Comparison of ENCODE assay signal across 9 cellular contexts in genomic region chr1:2587860-2588571, GRCh38. TPM values are rescaled to one million over a fixed set of nuclear protein-coding genes. Genes with fewer than 3 reads are reported as not detected.
DNase-seq lines count a peak whose midpoint lies in the region; ATAC-seq and TF ChIP-seq lines count a peak whose summit lies in the region.
"Had no signal": no experiment of that assay in that cellular context is flagged by ENCODE, and none has a peak within 500 bp of the region (broad histone marks: within the 10 kb centered on the region; RNA-seq: fewer than 3 reads in every experiment).

No MANE protein-coding gene starts in this region.

- WGBS in hepatocyte (ENCODE audit: low lambda C conversion rate, missing lambda C conversion rate) = 84% methylated on average over 15 of the region's 19 CpGs

- DNase-seq in H7 (no peak), hepatocyte (ENCODE audit: low spot score) (no peak), HuH-7.5 (ENCODE audit: low spot score) (no peak)
- no peak for DNase-seq in activated CD4-positive, alpha-beta memory T cell treated with anti-CD3 and anti-CD28 coated beads for 36 hours
- DNase-seq: T-helper 9 cell had no signal

- intact Hi-C loops in activated CD4-positive, alpha-beta memory T cell treated with anti-CD3 and anti-CD28 coated beads for 36 hours (cut with micrococcal nuclease) = loop anchor here (2.0 kb wide), 1 partner anchor 55 kb away; no protein-coding TSS in a partner anchor

- H3K4me1 Mint-ChIP-seq in activated CD4-positive, alpha-beta memory T cell treated with anti-CD3 and anti-CD28 coated beads for 36 hours (ENCODE audit: low read depth) = peaks cover 25% of the 10 kb centered on the region

- H3K4me3 Mint-ChIP-seq in activated CD4-positive, alpha-beta memory T cell treated with anti-CD3 and anti-CD28 coated beads for 36 hours = peak overlapping the region; percentile 83

- ATAC-seq in HG03108 (IDR thresholded peaks at IDR 0.05; ENCODE audit: unreplicated experiment) (no peak), HG02588 (IDR thresholded peaks at IDR 0.05; ENCODE audit: unreplicated experiment) (no peak)

- H3K4me2 ChIP-seq in hepatocyte (peak overlapping the region; percentile 98), skeletal muscle satellite cell (ENCODE audit: low read length) (peak overlapping the region; percentile 91)

- no peaks in the 10 kb centered on the region for H3K9me2 ChIP-seq in hepatocyte (replicated peaks; ENCODE audit: insufficient read depth)

- H3K27me3 Mint-ChIP-seq in activated CD4-positive, alpha-beta memory T cell treated with anti-CD3 and anti-CD28 coated beads for 36 hours = no peaks in the 10 kb centered on the region

- H3K36me3 Mint-ChIP-seq in activated CD4-positive, alpha-beta memory T cell treated with anti-CD3 and anti-CD28 coated beads for 36 hours = no peaks in the 10 kb centered on the region

- H3K36me3 ChIP-seq in H7 (replicated peaks; ENCODE audit: control insufficient read depth, insufficient read depth, low read length) (peaks cover 2% of the 10 kb centered on the region; the same call in 1 of the 2 replicates), hepatocyte (replicated peaks; ENCODE audit: insufficient read depth, low read depth) (no peaks in the 10 kb centered on the region), skeletal muscle satellite cell (ENCODE audit: insufficient read depth, low read length) (peaks cover 12% of the 10 kb centered on the region)

- peak overlapping the region; percentile 73 for H3K9ac ChIP-seq in skeletal muscle satellite cell (ENCODE audit: low read depth, low read length)

- H3K27ac ChIP-seq in hepatocyte = no peak overlapping the region

- no peaks in the 10 kb centered on the region for H3K9me3 Mint-ChIP-seq in activated CD4-positive, alpha-beta memory T cell treated with anti-CD3 and anti-CD28 coated beads for 36 hours

- H4K20me1 ChIP-seq in hepatocyte (ENCODE audit: insufficient read depth, poor library complexity, severe bottlenecking) = no peaks in the 10 kb centered on the region

- no peaks in the 10 kb centered on the region for H3K9me3 ChIP-seq in hepatocyte (ENCODE audit: low read depth)
- H3K9me3 ChIP-seq in skeletal muscle satellite cell (replicated peaks; ENCODE audit: low read length) = no peaks in the 10 kb centered on the region

- H3K27me3 ChIP-seq in H7 (ENCODE audit: control insufficient read depth, insufficient read depth, low read length) = no peaks in the 10 kb centered on the region; the same call in 1 of the 2 replicates
- H3K27me3 ChIP-seq in hepatocyte = no peaks in the 10 kb centered on the region
- no peaks in the 10 kb centered on the region for H3K27me3 ChIP-seq in skeletal muscle satellite cell (ENCODE audit: control insufficient read depth, insufficient read depth, low read length)

- H2AFZ ChIP-seq in hepatocyte = no peak overlapping the region

- CTCF ChIA-PET in activated CD4-positive, alpha-beta memory T cell treated with anti-CD3 and anti-CD28 coated beads for 36 hours (lab: Charles Lee) = interaction anchor here (1.3 to 1.6 kb wide), 2 partner anchors 173 to 174 kb away, joined by 3 read pairs; no protein-coding TSS in a partner anchor

- POLR2A ChIA-PET in activated CD4-positive, alpha-beta memory T cell treated with anti-CD3 and anti-CD28 coated beads for 36 hours (lab: Charles Lee) = interaction anchor here (1.0 to 5.1 kb wide), 4 partner anchors 10 to 57 kb away, joined by 3 to 65 read pairs (median 9); partner anchors contain the start of gene TNFRSF14

- no peak for TF ChIP-seq CTCF in hepatocyte (IDR thresholded peaks at IDR 0.05; ENCODE audit: poor library complexity)

- H3K27ac Mint-ChIP-seq in activated CD4-positive, alpha-beta memory T cell treated with anti-CD3 and anti-CD28 coated beads for 36 hours = no peak overlapping the region

- H3K4me3 ChIP-seq in H7 (ENCODE audit: insufficient read depth, low read depth, low read length) (peak overlapping the region; percentile 91; the same call in 1 of the 2 replicates), hepatocyte (no peak overlapping the region), skeletal muscle satellite cell (ENCODE audit: low read length) (peak overlapping the region; percentile 98)

- H3K79me2 ChIP-seq in hepatocyte = peaks cover 10% of the 10 kb centered on the region

- H3K4me1 ChIP-seq in hepatocyte (ENCODE audit: insufficient read depth) = peaks cover 24% of the 10 kb centered on the region
- peaks cover 12% of the 10 kb centered on the region for H3K4me1 ChIP-seq in skeletal muscle satellite cell (ENCODE audit: control insufficient read depth, insufficient read depth, low read length)

RNA-seq across cellular contexts. Expression of gene PRXL2B, which starts 1.4 kb away (rescaled TPM):
- 62.9 and 83.5 TPM in 2 replicates for total RNA-seq in H7 (2014; rRNA removed; shearing (Covaris generic))
- 10 to 100 TPM; 28.2 to 34.6 TPM for total RNA-seq in activated CD4-positive, alpha-beta memory T cell treated with anti-CD3 and anti-CD28 coated beads for 36 hours
- 21.4 and 36.7 TPM in 2 replicates for total RNA-seq in hepatocyte
- 39.6 and 41.4 TPM in 2 replicates for polyA plus RNA-seq in hepatocyte
- total RNA-seq in skeletal muscle satellite cell (2012; rRNA removed) = 13.4 and 15.9 TPM in 2 replicates

RNA-seq across cellular contexts. Expression of gene TNFRSF14, which starts 31.8 kb away (rescaled TPM):
- total RNA-seq in H7 (2014; rRNA removed; shearing (Covaris generic)) = 0.07 and 0.55 TPM in 2 replicates
- 100 to 1,000 TPM; 145 to 152 TPM for total RNA-seq in activated CD4-positive, alpha-beta memory T cell treated with anti-CD3 and anti-CD28 coated beads for 36 hours
- total RNA-seq in hepatocyte = 2.7 and 6.1 TPM in 2 replicates
- 5.3 and 5.4 TPM in 2 replicates for polyA plus RNA-seq in hepatocyte
- total RNA-seq in skeletal muscle satellite cell (2012; rRNA removed) = 5.0 and 8.4 TPM in 2 replicates

RNA-seq across cellular contexts. Expression of gene MMEL1, which starts 44.8 kb away (rescaled TPM):
- total RNA-seq in H7 (2014; rRNA removed; shearing (Covaris generic)) = 1.3 and 3.0 TPM in 2 replicates
- 1 to 10 TPM in 1 of 2 experiments, under 1 TPM in 1; 1.00 to 1.2 TPM for total RNA-seq in activated CD4-positive, alpha-beta memory T cell treated with anti-CD3 and anti-CD28 coated beads for 36 hours
- total RNA-seq in hepatocyte = 0.32 and 0.93 TPM in 2 replicates
- 1.8 TPM in 1 of 2 replicates, not detected in the other for polyA plus RNA-seq in hepatocyte
- not detected in 2 replicates for total RNA-seq in skeletal muscle satellite cell (2012; rRNA removed)
- total RNA-seq: kidney epithelial cell had no signal

RNA-seq across cellular contexts. Expression of gene HES5, which starts 58.0 kb away (rescaled TPM):
- total RNA-seq in H7 (2014; rRNA removed; shearing (Covaris generic)) = 0.07 and 0.33 TPM in 2 replicates
- under 1 TPM in 1 of 2 experiments, not detected in 1; 0.17 TPM for total RNA-seq in activated CD4-positive, alpha-beta memory T cell treated with anti-CD3 and anti-CD28 coated beads for 36 hours
- not detected in 2 replicates for total RNA-seq in hepatocyte
- polyA plus RNA-seq in hepatocyte = 1.0 TPM in 2 replicates
- total RNA-seq in skeletal muscle satellite cell (2012; rRNA removed) = not detected in 2 replicates

Comparison
In these comparisons a context has a peak if more than half of its experiments do, and no peak if none do; other contexts are left out.
1. RNA of gene TNFRSF14, which starts 31.8 kb away (total RNA-seq): 145 to 152 TPM in activated CD4-positive, alpha-beta memory T cell treated with anti-CD3 and anti-CD28 coated beads for 36 hours; 2.7 to 6.1 TPM in hepatocyte and 0.07 to 0.55 TPM in H7; every median in the first group is over 10 times any median in the second.